In the genomic region with DNA sequence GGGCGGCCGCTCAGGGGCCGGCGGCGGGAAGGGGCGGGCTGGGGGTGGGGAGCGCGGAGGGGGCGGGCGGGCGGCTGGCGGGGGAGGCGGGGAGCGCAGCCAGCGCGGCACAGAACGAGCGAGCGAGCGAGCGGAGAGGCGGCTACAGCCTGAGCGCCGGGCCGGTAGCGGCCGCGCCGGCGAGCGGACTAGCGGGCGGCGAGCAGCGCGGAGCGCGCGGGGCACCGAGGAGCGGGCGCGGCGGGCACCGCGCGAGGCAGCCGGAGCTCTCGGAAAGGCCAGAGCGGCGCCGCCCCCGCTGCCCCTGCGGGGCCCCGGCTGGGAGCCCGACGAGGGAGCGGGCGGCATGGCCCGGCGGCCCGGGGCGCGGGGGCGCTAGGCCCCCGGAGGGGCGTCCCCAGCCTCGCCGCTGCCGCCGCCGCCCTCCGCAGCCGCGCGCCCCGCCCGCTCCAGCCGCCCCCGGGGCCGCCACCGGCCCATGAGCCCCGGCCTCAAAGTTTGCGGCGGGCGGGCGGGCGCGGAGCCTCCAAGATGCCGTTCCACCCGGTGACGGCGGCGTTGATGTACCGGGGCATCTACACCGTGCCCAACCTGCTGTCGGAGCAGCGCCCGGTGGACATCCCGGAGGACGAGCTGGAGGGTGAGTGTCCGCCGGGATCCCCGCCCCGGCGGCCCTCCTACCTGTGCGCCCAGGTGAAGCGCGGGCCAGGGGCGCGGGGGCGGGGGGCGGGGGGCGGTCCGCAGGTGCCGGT, we compare ENCODE assay signal across 14 cellular contexts. TPM values are rescaled to one million over a fixed set of nuclear protein-coding genes. Genes with fewer than 3 reads are reported as not detected.
DNase-seq lines count a peak whose midpoint lies in the region; ATAC-seq, FAIRE-seq and TF ChIP-seq lines count a peak whose summit lies in the region.
"Had no signal": no experiment of that assay in that cellular context is flagged by ENCODE, and none has a peak within 500 bp of the region (broad histone marks: within the 10 kb centered on the region; RNA-seq: fewer than 3 reads in every experiment).

CABP7 (plus strand) TSS at position 110 of the 752 bp plus-strand sequence; CDS start at position 532, 422 bp downstream.

- H4K20me1 ChIP-seq in endothelial cell of umbilical vein (replicated peaks; ENCODE audit: control insufficient read depth, extremely low read depth, insufficient read depth, low read length) = no peaks in the 10 kb centered on the region
- H4K20me1 ChIP-seq in smooth muscle cell (ENCODE audit: low read depth) = no peaks in the 10 kb centered on the region

- TF ChIP-seq POLR2A in Peyer's patch (IDR thresholded peaks at IDR 0.05) = no peak
- TF ChIP-seq POLR2A in endothelial cell of umbilical vein (IDR thresholded peaks at IDR 0.05; ENCODE audit: low read depth, low read length) = no peak
- no peak for TF ChIP-seq POLR2A in GM12891 (IDR thresholded peaks at IDR 0.05; ENCODE audit: low read depth, low read length)

- no peak within 1 kb of the TSS for H3K27ac ChIP-seq in Peyer's patch
- H3K27ac ChIP-seq in endothelial cell of umbilical vein (ENCODE audit: insufficient read depth, low read depth, low read length) = no peak within 1 kb of the TSS
- H3K27ac ChIP-seq in smooth muscle cell (ENCODE audit: low read depth) = no peak within 1 kb of the TSS
- H3K27ac ChIP-seq: transverse colon had no signal

- no peaks in the 10 kb centered on the region for H3K9me3 Mint-ChIP-seq in activated naive CD4-positive, alpha-beta T cell treated with anti-CD3 and anti-CD28 coated beads for 36 hours

- DNase-seq in activated naive CD4-positive, alpha-beta T cell treated with anti-CD3 and anti-CD28 coated beads for 36 hours = no peak
- DNase-seq in activated naive CD4-positive, alpha-beta T cell treated with Interleukin-2 at 50 U/mL for 16 hours = no peak
- no peak for DNase-seq in Peyer's patch
- no peak for DNase-seq in endothelial cell of umbilical vein (ENCODE audit: low read depth, low spot score)
- no peak for DNase-seq in smooth muscle cell (lab: John Stamatoyannopoulos, UW; ENCODE audit: unreplicated experiment)
- no peak for DNase-seq in GM12891 (ENCODE audit: insufficient read length, low spot score)
- DNase-seq: COR-L47; GOT3; stimulated activated CD4-positive, alpha-beta T cell treated with anti-CD3 and anti-CD28 coated beads, Interleukin-4, amount 100 ng/mL, for 4 hours; transverse colon had no signal

- no TSS peak for BruUV-seq in endothelial cell of umbilical vein (replicated peaks; lab: Mats Ljungman, UMichigan)

- H3K4me2 ChIP-seq in endothelial cell of umbilical vein (ENCODE audit: insufficient read depth, low read length) = no peak within 1 kb of the TSS
- peak within 1 kb of the TSS; percentile 74 for H3K4me2 ChIP-seq in smooth muscle cell

- CTCF ChIA-PET in activated naive CD4-positive, alpha-beta T cell treated with anti-CD3 and anti-CD28 coated beads for 36 hours (lab: Charles Lee) = no interaction called here
- CTCF ChIA-PET in endothelial cell of umbilical vein (lab: Charles Lee) = interaction anchor here (1.2 kb wide), 1 partner anchor 147 kb away, joined by 3 read pairs; no protein-coding TSS in a partner anchor

- ATAC-seq in GM18502 (IDR thresholded peaks at IDR 0.05; ENCODE audit: poor library complexity, unreplicated experiment) (no peak), GM21526 (IDR thresholded peaks at IDR 0.05; ENCODE audit: low FRiP score, unreplicated experiment) (no peak)

- peak within 1 kb of the TSS in 3 of 4 donors; percentile 14 to 29 (median 24) for H3K4me3 ChIP-seq in Peyer's patch
- H3K4me3 ChIP-seq in endothelial cell of umbilical vein (replicated peaks in 1 of 3; ENCODE audit: insufficient read depth in 1 of 3, low read depth in 1 of 3, low read length in 3 of 3) = no peak within 1 kb of the TSS
- H3K4me3 ChIP-seq in smooth muscle cell = peak within 1 kb of the TSS; percentile 28

- H3K9me3 ChIP-seq in Peyer's patch (no peaks in the 10 kb centered on the region), endothelial cell of umbilical vein (replicated peaks; ENCODE audit: control insufficient read depth, insufficient read depth, low read length) (no peaks in the 10 kb centered on the region), smooth muscle cell (replicated peaks; ENCODE audit: low read depth) (no peaks in the 10 kb centered on the region)
- H3K9me3 ChIP-seq: transverse colon had no signal

- no peaks in the 10 kb centered on the region for H3K9me1 ChIP-seq in endothelial cell of umbilical vein (replicated peaks; ENCODE audit: control insufficient read depth, extremely low read depth, insufficient read depth, low read length)

- H3K4me3 Mint-ChIP-seq in activated naive CD4-positive, alpha-beta T cell treated with anti-CD3 and anti-CD28 coated beads for 36 hours = peak within 1 kb of the TSS; percentile 24

- dilution Hi-C loops in endothelial cell of umbilical vein (cut with MboI; ENCODE audit: extremely low pct_ligation_motif_present, low sequenced_read_pairs) = no loop called here

- TF ChIP-seq CTCF in Peyer's patch (IDR thresholded peaks at IDR 0.05) (no peak), endothelial cell of umbilical vein (IDR thresholded peaks at IDR 0.05; ENCODE audit: extremely low read depth in 1 of 2, insufficient read depth in 1 of 2, low read depth in 1 of 2, low read length in 2 of 2) (no peak), smooth muscle cell (IDR thresholded peaks at IDR 0.05; ENCODE audit: borderline replicate concordance, insufficient read depth, poor library complexity, severe bottlenecking) (no peak)

- H3K27me3 ChIP-seq in Peyer's patch = peaks cover 0 to 16% of the 10 kb centered on the region in 2 donors
- peaks cover 15 to 19% of the 10 kb centered on the region in 2 experiments for H3K27me3 ChIP-seq in endothelial cell of umbilical vein (ENCODE audit: control insufficient read depth in 2 of 2, insufficient read depth in 2 of 2, low read length in 2 of 2)
- H3K27me3 ChIP-seq in smooth muscle cell (ENCODE audit: low read depth) = peaks cover 62% of the 10 kb centered on the region

- 2% methylated on average over 31 of the region's 116 CpGs for WGBS in smooth muscle cell (ENCODE audit: low lambda C conversion rate)

- intact Hi-C loops in activated naive CD4-positive, alpha-beta T cell treated with anti-CD3 and anti-CD28 coated beads for 36 hours (cut with micrococcal nuclease) = no loop called here
- intact Hi-C loops in endothelial cell of umbilical vein (cut with micrococcal nuclease) = loop anchor here (10.0 kb wide), 1 partner anchor 245 kb away; no protein-coding TSS in a partner anchor

- H3K79me2 ChIP-seq in endothelial cell of umbilical vein (ENCODE audit: control insufficient read depth, insufficient read depth, low read length) (no peaks in the 10 kb centered on the region), smooth muscle cell (ENCODE audit: low read depth) (no peaks in the 10 kb centered on the region)

- peaks cover 0 to 12% (median 5%) of the 10 kb centered on the region in 4 donors for H3K4me1 ChIP-seq in Peyer's patch
- H3K4me1 ChIP-seq in endothelial cell of umbilical vein (ENCODE audit: control insufficient read depth, extremely low read depth, insufficient read depth, low read length) = no peaks in the 10 kb centered on the region
- H3K4me1 ChIP-seq in smooth muscle cell (ENCODE audit: low read depth) = peaks cover 3% of the 10 kb centered on the region

- no peaks in the 10 kb centered on the region for H3F3A ChIP-seq in smooth muscle cell (ENCODE audit: low read depth)

- H2AFZ ChIP-seq in endothelial cell of umbilical vein (ENCODE audit: low read depth, low read length) = no peak within 1 kb of the TSS
- no peak within 1 kb of the TSS for H2AFZ ChIP-seq in smooth muscle cell (ENCODE audit: low read depth)

- POLR2A ChIA-PET in endothelial cell of umbilical vein (lab: Charles Lee) = no interaction called here

- H3K36me3 ChIP-seq in Peyer's patch (no peaks in the 10 kb centered on the region), endothelial cell of umbilical vein (ENCODE audit: control insufficient read depth in 2 of 2, extremely low read depth in 1 of 2, insufficient read depth in 2 of 2, low read length in 2 of 2) (no peaks in the 10 kb centered on the region), smooth muscle cell (ENCODE audit: low read depth) (no peaks in the 10 kb centered on the region)
- H3K36me3 ChIP-seq: transverse colon had no signal

- H3K4me1 Mint-ChIP-seq in activated naive CD4-positive, alpha-beta T cell treated with anti-CD3 and anti-CD28 coated beads for 36 hours (ENCODE audit: low read depth) = peaks cover 4% of the 10 kb centered on the region

- peaks cover 40% of the 10 kb centered on the region for H3K27me3 Mint-ChIP-seq in activated naive CD4-positive, alpha-beta T cell treated with anti-CD3 and anti-CD28 coated beads for 36 hours (ENCODE audit: low read depth)

- H3K27ac Mint-ChIP-seq in activated naive CD4-positive, alpha-beta T cell treated with anti-CD3 and anti-CD28 coated beads for 36 hours = no peak within 1 kb of the TSS

- FAIRE-seq in endothelial cell of umbilical vein (lab: Jason Lieb, UNC) (no peak), GM12891 (lab: Jason Lieb, UNC) (no peak)
- FAIRE-seq: GM18507 had no signal

- H3K36me3 Mint-ChIP-seq in activated naive CD4-positive, alpha-beta T cell treated with anti-CD3 and anti-CD28 coated beads for 36 hours (ENCODE audit: low read depth) = no peaks in the 10 kb centered on the region

- no peak within 1 kb of the TSS for H3K9ac ChIP-seq in endothelial cell of umbilical vein (replicated peaks; ENCODE audit: extremely low read depth, insufficient read depth, low read length)
- H3K9ac ChIP-seq in smooth muscle cell (ENCODE audit: low read depth) = no peak within 1 kb of the TSS

TF ChIP-seq in endothelial cell of umbilical vein, 7 proteins besides CTCF, POLR2A, EP300 and RAD21 (continues in another document):
- no peak for TF ChIP-seq JUN (IDR thresholded peaks at IDR 0.05; ENCODE audit: borderline replicate concordance, insufficient read depth, insufficient read length, low read depth)

TF ChIP-seq in GM12891, 5 proteins besides CTCF, POLR2A, EP300 and RAD21 (continues in another document):
- no peak for TF ChIP-seq PAX5 (IDR thresholded peaks at IDR 0.05; ENCODE audit: insufficient read depth, low read length, severe bottlenecking)
- TF ChIP-seq POLR2AphosphoS5 (IDR thresholded peaks at IDR 0.05; ENCODE audit: low read depth, low read length) = no peak

RNA-seq across cellular contexts. Expression of gene CABP7, which starts in this region (rescaled TPM):
- total RNA-seq in activated naive CD4-positive, alpha-beta T cell treated with anti-CD3 and anti-CD28 coated beads for 36 hours = under 1 TPM in 1 of 2 experiments, not detected in 1; 0.07 TPM
- 1 to 10 TPM; 1.6 to 5.8 (median 2.9) TPM for total RNA-seq in Peyer's patch
- not detected in 2 replicates for total RNA-seq in endothelial cell of umbilical vein
- not detected in 2 replicates for polyA plus RNA-seq in endothelial cell of umbilical vein
- polyA plus RNA-seq in endothelial cell of umbilical vein (2011; cell fraction: cytosol; rRNA removed) = not detected in 2 replicates
- polyA plus RNA-seq in endothelial cell of umbilical vein (2011; cell fraction: nucleus; rRNA removed) = 0.04 TPM in 1 of 2 replicates, not detected in the other
- polyA plus RNA-seq in endothelial cell of umbilical vein (2012) = 0.08 TPM in 2 replicates
- not detected in 2 replicates for polyA minus RNA-seq in endothelial cell of umbilical vein
- not detected for polyA minus RNA-seq in endothelial cell of umbilical vein (2011; cell fraction: cytosol; rRNA and poly(A)+ RNA removed)
- not detected in 2 replicates for polyA minus RNA-seq in endothelial cell of umbilical vein (2011; cell fraction: nucleus; rRNA and poly(A)+ RNA removed)
- total RNA-seq in smooth muscle cell = not detected in 2 replicates
- 0.12 TPM in 1 of 2 replicates, not detected in the other for polyA plus RNA-seq in smooth muscle cell
- polyA plus RNA-seq in GM12891 (2012; ENCODE audit: low read depth, missing spikeins) = 0.03 TPM
- total RNA-seq: fibroblast of villous mesenchyme, transverse colon had no signal

Comparison
In these comparisons a context has a peak if more than half of its experiments do, and no peak if none do; other contexts are left out.
1. H3K4me3 ChIP-seq: peak in Peyer's patch (3 of 4) and smooth muscle cell (single experiment); none in endothelial cell of umbilical vein (0 of 3).